ENCODE assay signal across 8 cellular contexts in genomic region chr5:138339464-138339863, GRCh38. TPM values are rescaled to one million over a fixed set of nuclear protein-coding genes. Genes with fewer than 3 reads are reported as not detected.
DNase-seq lines count a peak whose midpoint lies in the region; ATAC-seq and TF ChIP-seq lines count a peak whose summit lies in the region.

No MANE protein-coding gene starts in this region.

- peak overlapping the region; percentile 87 for H3K27ac ChIP-seq in CD4-positive, CD25-positive, alpha-beta regulatory T cell (ENCODE audit: insufficient read depth, low read length, poor library complexity, severe bottlenecking)
- peak overlapping the region; percentile 92 for H3K27ac ChIP-seq in neural cell (ENCODE audit: low read length)

- peaks cover 4% of the 10 kb centered on the region for H3K27me3 Mint-ChIP-seq in CD4-positive, CD25-positive, alpha-beta regulatory T cell
- no peaks in the 10 kb centered on the region for H3K27me3 Mint-ChIP-seq in dendritic cell treated with granulocyte-macrophage colony-stimulating factor and Interleukin-4, amounts not matched to agents 40 ng/mL and 50 ng/mL, for 4 days

- H3K36me3 Mint-ChIP-seq in CD4-positive, CD25-positive, alpha-beta regulatory T cell = peaks cover 19% of the 10 kb centered on the region
- H3K36me3 Mint-ChIP-seq in dendritic cell treated with granulocyte-macrophage colony-stimulating factor and Interleukin-4, amounts not matched to agents 40 ng/mL and 50 ng/mL, for 4 days (ENCODE audit: low read depth) = peaks cover 35% of the 10 kb centered on the region

- intact Hi-C loops in dendritic cell treated with granulocyte-macrophage colony-stimulating factor and Interleukin-4, amounts not matched to agents 40 ng/mL and 50 ng/mL, for 4 days (cut with micrococcal nuclease) = no loop called here

- H3F3A ChIP-seq in neural cell (ENCODE audit: insufficient read depth, low read length, poor library complexity, severe bottlenecking) = no peaks in the 10 kb centered on the region

- no peak for TF ChIP-seq EP300 in neural cell (conservative IDR thresholded peaks at IDR 0.05; ENCODE audit: poor library complexity, severe bottlenecking)

- peaks cover 27% of the 10 kb centered on the region for H3K4me1 ChIP-seq in CD4-positive, CD25-positive, alpha-beta regulatory T cell (ENCODE audit: control insufficient read depth, insufficient read depth, low read length, poor library complexity, severe bottlenecking)

- peaks cover 20% of the 10 kb centered on the region for H3K36me3 ChIP-seq in CD4-positive, CD25-positive, alpha-beta regulatory T cell (ENCODE audit: control insufficient read depth, insufficient read depth, low read length)
- H3K36me3 ChIP-seq in neural cell (ENCODE audit: insufficient read depth, low read length) = no peaks in the 10 kb centered on the region

- TF ChIP-seq CTCF in NB4 (IDR thresholded peaks at IDR 0.05; ENCODE audit: low read depth, low read length) (no peak), neural cell (IDR thresholded peaks at IDR 0.05; ENCODE audit: poor library complexity, severe bottlenecking) (no peak)

- H3K4me1 Mint-ChIP-seq in CD4-positive, CD25-positive, alpha-beta regulatory T cell = peaks cover 5 to 45% (median 28%) of the 10 kb centered on the region in 4 donors
- H3K4me1 Mint-ChIP-seq in dendritic cell treated with granulocyte-macrophage colony-stimulating factor and Interleukin-4, amounts not matched to agents 40 ng/mL and 50 ng/mL, for 4 days (ENCODE audit: low read depth) = peaks cover 42% of the 10 kb centered on the region

- peak overlapping the region; percentile 99 for H3K9ac ChIP-seq in neural cell (ENCODE audit: low read length)

- no peaks in the 10 kb centered on the region for H3K9me3 ChIP-seq in CD4-positive, CD25-positive, alpha-beta regulatory T cell (ENCODE audit: control insufficient read depth in 2 of 2, low read length in 2 of 2)
- no peaks in the 10 kb centered on the region for H3K9me3 ChIP-seq in neural cell (ENCODE audit: low read length)

- H3K27ac Mint-ChIP-seq in CD4-positive, CD25-positive, alpha-beta regulatory T cell = peak overlapping the region; percentile 84 to 95 (median 94)
- peak overlapping the region; percentile 100 for H3K27ac Mint-ChIP-seq in dendritic cell treated with granulocyte-macrophage colony-stimulating factor and Interleukin-4, amounts not matched to agents 40 ng/mL and 50 ng/mL, for 4 days

- no peak for TF ChIP-seq RAD21 in neural cell (conservative IDR thresholded peaks at IDR 0.05)

- H3K27me3 ChIP-seq in CD4-positive, CD25-positive, alpha-beta regulatory T cell (ENCODE audit: control insufficient read depth, insufficient read depth, low read length) = no peaks in the 10 kb centered on the region
- no peaks in the 10 kb centered on the region for H3K27me3 ChIP-seq in neural cell (ENCODE audit: insufficient read depth, low read depth, low read length)

- no peak for TF ChIP-seq POLR2A in NB4 (IDR thresholded peaks at IDR 0.05; ENCODE audit: extremely low read depth, insufficient read length)

- peak overlapping the region; percentile 94 for H3K4me2 ChIP-seq in neural cell (ENCODE audit: low read length)

- peak overlapping the region; percentile 81 for H3K4me3 ChIP-seq in CD4-positive, CD25-positive, alpha-beta regulatory T cell (ENCODE audit: low read depth, low read length)
- peak overlapping the region; percentile 85 for H3K4me3 ChIP-seq in NB4 (ENCODE audit: low read depth, low read length)
- H3K4me3 ChIP-seq in neural cell (ENCODE audit: low read length) = peak overlapping the region; percentile 96

- H3K9me3 Mint-ChIP-seq in CD4-positive, CD25-positive, alpha-beta regulatory T cell = no peaks in the 10 kb centered on the region
- H3K9me3 Mint-ChIP-seq in dendritic cell treated with granulocyte-macrophage colony-stimulating factor and Interleukin-4, amounts not matched to agents 40 ng/mL and 50 ng/mL, for 4 days = no peaks in the 10 kb centered on the region

- DNase-seq in CD4-positive, CD25-positive, alpha-beta regulatory T cell = peak in 1 of 3 donors; percentile 16
- peak; percentile 71 for DNase-seq in NB4 (ENCODE audit: low read depth)
- DNase-seq in NCI-H69 (lab: John Stamatoyannopoulos, UW) = no peak
- no peak for DNase-seq in SHP77 (lab: John Stamatoyannopoulos, UW)

- H3K9me2 ChIP-seq in neural cell (ENCODE audit: insufficient read depth, low read length) = no peaks in the 10 kb centered on the region

- no peak for ATAC-seq in CD4-positive, CD25-positive, alpha-beta regulatory T cell (ENCODE audit: low read depth in 2 of 2)
- ATAC-seq in HG03469 (IDR thresholded peaks at IDR 0.05; ENCODE audit: unreplicated experiment) (no peak), HG03354 (IDR thresholded peaks at IDR 0.05; ENCODE audit: poor library complexity, severe bottlenecking, unreplicated experiment) (no peak)

- peak overlapping the region; percentile 92 to 99 (median 94) for H3K4me3 Mint-ChIP-seq in CD4-positive, CD25-positive, alpha-beta regulatory T cell
- peak overlapping the region; percentile 84 for H3K4me3 Mint-ChIP-seq in dendritic cell treated with granulocyte-macrophage colony-stimulating factor and Interleukin-4, amounts not matched to agents 40 ng/mL and 50 ng/mL, for 4 days

- H3K79me2 ChIP-seq in neural cell (replicated peaks; ENCODE audit: insufficient read depth, low read length) = peaks cover 40% of the 10 kb centered on the region

- peak overlapping the region; percentile 17 for H2AFZ ChIP-seq in neural cell (ENCODE audit: low read depth, low read length)

- H4K20me1 ChIP-seq in neural cell (ENCODE audit: insufficient read depth) = no peaks in the 10 kb centered on the region

TF ChIP-seq in neural cell, 6 proteins besides CTCF, POLR2A, EP300 and RAD21:
- no peak for TF ChIP-seq TAF1 (IDR thresholded peaks at IDR 0.05; ENCODE audit: low read depth)
- no peak for TF ChIP-seq SMC3 (conservative IDR thresholded peaks at IDR 0.05; ENCODE audit: poor library complexity)
- no peak for TF ChIP-seq POLR2AphosphoS5 (IDR thresholded peaks at IDR 0.05)
- TF ChIP-seq, protein P1, sequence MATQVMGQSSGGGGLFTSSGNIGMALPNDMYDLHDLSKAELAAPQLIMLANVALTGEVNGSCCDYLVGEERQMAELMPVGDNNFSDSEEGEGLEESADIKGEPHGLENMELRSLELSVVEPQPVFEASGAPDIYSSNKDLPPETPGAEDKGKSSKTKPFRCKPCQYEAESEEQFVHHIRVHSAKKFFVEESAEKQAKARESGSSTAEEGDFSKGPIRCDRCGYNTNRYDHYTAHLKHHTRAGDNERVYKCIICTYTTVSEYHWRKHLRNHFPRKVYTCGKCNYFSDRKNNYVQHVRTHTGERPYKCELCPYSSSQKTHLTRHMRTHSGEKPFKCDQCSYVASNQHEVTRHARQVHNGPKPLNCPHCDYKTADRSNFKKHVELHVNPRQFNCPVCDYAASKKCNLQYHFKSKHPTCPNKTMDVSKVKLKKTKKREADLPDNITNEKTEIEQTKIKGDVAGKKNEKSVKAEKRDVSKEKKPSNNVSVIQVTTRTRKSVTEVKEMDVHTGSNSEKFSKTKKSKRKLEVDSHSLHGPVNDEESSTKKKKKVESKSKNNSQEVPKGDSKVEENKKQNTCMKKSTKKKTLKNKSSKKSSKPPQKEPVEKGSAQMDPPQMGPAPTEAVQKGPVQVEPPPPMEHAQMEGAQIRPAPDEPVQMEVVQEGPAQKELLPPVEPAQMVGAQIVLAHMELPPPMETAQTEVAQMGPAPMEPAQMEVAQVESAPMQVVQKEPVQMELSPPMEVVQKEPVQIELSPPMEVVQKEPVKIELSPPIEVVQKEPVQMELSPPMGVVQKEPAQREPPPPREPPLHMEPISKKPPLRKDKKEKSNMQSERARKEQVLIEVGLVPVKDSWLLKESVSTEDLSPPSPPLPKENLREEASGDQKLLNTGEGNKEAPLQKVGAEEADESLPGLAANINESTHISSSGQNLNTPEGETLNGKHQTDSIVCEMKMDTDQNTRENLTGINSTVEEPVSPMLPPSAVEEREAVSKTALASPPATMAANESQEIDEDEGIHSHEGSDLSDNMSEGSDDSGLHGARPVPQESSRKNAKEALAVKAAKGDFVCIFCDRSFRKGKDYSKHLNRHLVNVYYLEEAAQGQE (IDR thresholded peaks at IDR 0.05; ENCODE audit: borderline replicate concordance) = no peak
- no peak for TF ChIP-seq MXI1 (conservative IDR thresholded peaks at IDR 0.05; ENCODE audit: poor library complexity, severe bottlenecking)
- no peak for TF ChIP-seq EZH2 (IDR thresholded peaks at IDR 0.05; ENCODE audit: borderline replicate concordance, insufficient read depth, low read length, poor library complexity, severe bottlenecking)

RNA-seq across cellular contexts. Expression of gene FAM53C, which starts 1.4 kb away (rescaled TPM):
- 57.0 TPM for total RNA-seq in CD4-positive, CD25-positive, alpha-beta regulatory T cell
- 10 to 100 TPM; 20.4 to 28.9 (median 24.6) TPM for polyA plus RNA-seq in CD4-positive, CD25-positive, alpha-beta regulatory T cell
- polyA plus RNA-seq in neural cell = 44.2 and 52.1 TPM in 2 replicates
- polyA minus RNA-seq in neural cell = 50.7 and 58.4 TPM in 2 replicates

RNA-seq across cellular contexts. Expression of gene CDC25C, which starts 7.9 kb away (rescaled TPM):
- total RNA-seq in CD4-positive, CD25-positive, alpha-beta regulatory T cell = 0.37 TPM
- polyA plus RNA-seq in CD4-positive, CD25-positive, alpha-beta regulatory T cell = under 1 TPM in 3 of 4 donors, not detected in 1; 0.22 to 0.64 (median 0.27) TPM
- polyA plus RNA-seq in neural cell = 0.71 and 1.3 TPM in 2 replicates
- 1.5 TPM in 2 replicates for polyA minus RNA-seq in neural cell

RNA-seq across cellular contexts. Expression of gene KDM3B, which starts 13.0 kb away (rescaled TPM):
- 77.1 TPM for total RNA-seq in CD4-positive, CD25-positive, alpha-beta regulatory T cell
- polyA plus RNA-seq in CD4-positive, CD25-positive, alpha-beta regulatory T cell = 10 to 100 TPM; 12.8 to 15.4 (median 13.5) TPM
- 58.7 and 60.9 TPM in 2 replicates for polyA plus RNA-seq in neural cell
- polyA minus RNA-seq in neural cell = 135 and 136 TPM in 2 replicates
